Comparison of ENCODE assay signal across 24 cellular contexts in genomic region chr3:3783155-3783554, GRCh38.
"Had no signal": no experiment of that assay in that cellular context is flagged by ENCODE, and none has a peak within 500 bp of the region (broad histone marks: within the 10 kb centered on the region; RNA-seq: fewer than 3 reads in every experiment).

No MANE protein-coding gene starts in this region.

- DNase-seq: activated CD4-positive, alpha-beta memory T cell treated with anti-CD3 and anti-CD28 coated beads for 36 hours; activated CD4-positive, alpha-beta T cell treated with anti-CD3 and anti-CD28 coated beads for 36 hours; activated CD4-positive, alpha-beta T cell treated with anti-CD3 and anti-CD28 coated beads, Interleukin-2, amount 10 ng/mL, durations not matched to agents 24 days and 14 days; activated CD4-positive, CD25-positive, alpha-beta regulatory T cell; activated CD4-positive, CD25-positive, alpha-beta regulatory T cell treated with anti-CD3 and anti-CD28 coated beads, Interleukin-2, amount 50 U/mL, for 72 hours; activated CD8-positive, alpha-beta memory T cell treated with anti-CD3 and anti-CD28 coated beads, Interleukin-2, amount 10 ng/mL, durations not matched to agents 7 days and 5 days; activated CD8-positive, alpha-beta memory T cell treated with anti-CD3 and anti-CD28 coated beads, Interleukin-2, amount 50 U/mL, for 4 hours; activated CD8-positive, alpha-beta T cell treated with anti-CD3 and anti-CD28 coated beads, Interleukin-2, amount 10 ng/mL, durations not matched to agents 7 days and 5 days; activated effector memory CD4-positive, alpha-beta T cell treated with anti-CD3 and anti-CD28 coated beads, Interleukin-2, amount 50 U/mL, for 16 hours; activated naive CD4-positive, alpha-beta T cell treated with anti-CD3 and anti-CD28 coated beads for 36 hours; activated naive CD8-positive, alpha-beta T cell treated with anti-CD3 and anti-CD28 coated beads for 36 hours; activated naive CD8-positive, alpha-beta T cell treated with anti-CD3 and anti-CD28 coated beads, Interleukin-2, amount 50 U/mL, for 24 hours; activated T-cell treated with anti-CD3 and anti-CD28 coated beads, Interleukin-2, amount 50 U/mL, for 1 hour; activated T-cell treated with anti-CD3 and anti-CD28 coated beads, Interleukin-2, amount 50 U/mL, for 48 hours; adrenal gland; amygdala; aorta; body of pancreas; cortex of kidney; dermis blood vessel endothelial cell; effector CD8-positive, alpha-beta T cell; esophagus squamous epithelium; foreskin melanocyte; heart right ventricle had no signal
